17 cellular contexts compared by ENCODE assay signal in genomic region chr17:7184647-7185046, GRCh38. TPM values are rescaled to one million over a fixed set of nuclear protein-coding genes. Genes with fewer than 3 reads are reported as not detected.
DNase-seq lines count a peak whose midpoint lies in the region; ATAC-seq, FAIRE-seq and TF ChIP-seq lines count a peak whose summit lies in the region.
"Had no signal": no experiment of that assay in that cellular context is flagged by ENCODE, and none has a peak within 500 bp of the region (broad histone marks: within the 10 kb centered on the region; RNA-seq: fewer than 3 reads in every experiment).

No MANE protein-coding gene starts in this region.

- H3K4me1 ChIP-seq in HepG2 (ENCODE audit: insufficient read depth, low read length) = peaks cover 68% of the 10 kb centered on the region
- no peaks in the 10 kb centered on the region for H3K4me1 ChIP-seq in neuronal stem cell (ENCODE audit: control insufficient read depth in 2 of 2, insufficient read depth in 1 of 2, low read depth in 1 of 2, low read length in 2 of 2)
- H3K4me1 ChIP-seq: BLaER1 had no signal

- H2BK15ac ChIP-seq in neuronal stem cell (ENCODE audit: low read length) = no peak overlapping the region

- no peak for TF ChIP-seq POLR2A in HepG2 (IDR thresholded peaks at IDR 0.05; ENCODE audit: insufficient read depth in 1 of 2, low read depth in 2 of 2, low read length in 2 of 2)

- no peak overlapping the region for H2AK5ac ChIP-seq in neuronal stem cell (ENCODE audit: low read depth, low read length)

- ATAC-seq in HepG2 (no peak), left lobe of liver (no peak), HG02610 (IDR thresholded peaks at IDR 0.05; ENCODE audit: unreplicated experiment) (no peak)

- H3K9me3 ChIP-seq in HepG2 (ENCODE audit: low read length) (no peaks in the 10 kb centered on the region), neuronal stem cell (replicated peaks in 1 of 2; ENCODE audit: control insufficient read depth in 2 of 2, insufficient read depth in 1 of 2, low read depth in 1 of 2, low read length in 2 of 2) (no peaks in the 10 kb centered on the region)
- H3K9me3 ChIP-seq: BLaER1 had no signal

- FAIRE-seq in HepG2 (lab: Jason Lieb, UNC) = no peak
- FAIRE-seq: GM12892, GM18507 had no signal

- no peaks in the 10 kb centered on the region for H3K4me1 Mint-ChIP-seq in progenitor cell of endocrine pancreas (ENCODE audit: low read depth)

- no peak overlapping the region for H3K14ac ChIP-seq in neuronal stem cell (ENCODE audit: low read length)

- no peak overlapping the region for H2BK120ac ChIP-seq in neuronal stem cell (ENCODE audit: low read depth, low read length)

- no peak overlapping the region for H2BK5ac ChIP-seq in neuronal stem cell (ENCODE audit: low read length)

- no peak overlapping the region for H3K4me3 Mint-ChIP-seq in progenitor cell of endocrine pancreas (ENCODE audit: low read depth)
- H3K4me3 Mint-ChIP-seq: CD14-positive monocyte; CD4-positive, alpha-beta memory T cell; H9 had no signal

- no peak for TF ChIP-seq EP300 in HepG2 (IDR thresholded peaks at IDR 0.05; ENCODE audit: low read depth in 2 of 2, low read length in 2 of 2)
- no peak for TF ChIP-seq EP300 in HepG2 (CRISPR knock-in tag; IDR thresholded peaks at IDR 0.05; ENCODE audit: borderline replicate concordance)

- BruUV-seq in HepG2 (replicated peaks; lab: Mats Ljungman, UMichigan) = no TSS peak

- in situ Hi-C loops in HepG2 (cut with HindIII; ENCODE audit: extremely low pct_ligation_motif_present, low pct_unique_long_range_greater_than_20kb) = no loop called here

- H3K79me1 ChIP-seq in neuronal stem cell (ENCODE audit: low read depth, low read length) = no peaks in the 10 kb centered on the region

- no peak overlapping the region for H3K18ac ChIP-seq in neuronal stem cell (ENCODE audit: low read length)

- H2AFZ ChIP-seq in HepG2 (ENCODE audit: low read length) = no peak overlapping the region
- no peak overlapping the region for H2AFZ ChIP-seq in neuronal stem cell (ENCODE audit: low read length)

- no peaks in the 10 kb centered on the region for H3K27me3 Mint-ChIP-seq in progenitor cell of endocrine pancreas

- no peak overlapping the region for H3K4ac ChIP-seq in neuronal stem cell (ENCODE audit: low read length)

- H3K27me3 ChIP-seq in HepG2 (ENCODE audit: control insufficient read depth in 1 of 2, insufficient read depth in 2 of 2, low read length in 2 of 2) = no peaks in the 10 kb centered on the region
- no peaks in the 10 kb centered on the region for H3K27me3 ChIP-seq in neuronal stem cell (ENCODE audit: control insufficient read depth in 3 of 3, insufficient read depth in 3 of 3, low read depth in 1 of 3, low read length in 3 of 3)
- H3K27me3 ChIP-seq: BLaER1 had no signal

- TF ChIP-seq CTCF in VCaP (conservative IDR thresholded peaks at IDR 0.05) = no peak
- TF ChIP-seq CTCF in HepG2 (CRISPR knock-in tag; IDR thresholded peaks at IDR 0.05) = no peak
- no peak for TF ChIP-seq CTCF in progenitor cell of endocrine pancreas (IDR thresholded peaks at IDR 0.05; ENCODE audit: unreplicated experiment)

- peak overlapping the region; percentile 73 for H3K27ac Mint-ChIP-seq in progenitor cell of endocrine pancreas

- H3K36me3 ChIP-seq in HepG2 (replicated peaks in 1 of 2; ENCODE audit: control insufficient read depth in 1 of 2, insufficient read depth in 2 of 2, low read length in 2 of 2) (no peaks in the 10 kb centered on the region), neuronal stem cell (replicated peaks in 1 of 2; ENCODE audit: control insufficient read depth in 2 of 2, insufficient read depth in 2 of 2, low read length in 2 of 2) (peaks cover 5 to 23% of the 10 kb centered on the region in 2 donors)

- CTCF ChIA-PET in HepG2 (lab: Yijun Ruan, JAX; ENCODE audit: low intra/inter-chr PET ratio, low total read pairs) = no interaction called here

- H2BK12ac ChIP-seq in neuronal stem cell (ENCODE audit: low read length) = no peak overlapping the region

- DNase-seq in activated effector memory CD4-positive, alpha-beta T cell treated with anti-CD3 and anti-CD28 coated beads, Interleukin-2, amount 50 U/mL, for 16 hours = peak; percentile 54
- no peak for DNase-seq in activated effector memory CD4-positive, alpha-beta T cell treated with Interleukin-2 at 50 U/mL for 16 hours
- DNase-seq in HepG2 (ENCODE audit: low spot score) (no peak), progenitor cell of endocrine pancreas (ENCODE audit: low spot score, unreplicated experiment) (no peak), neuronal stem cell (ENCODE audit: low spot score) (no peak), left lobe of liver (ENCODE audit: low spot score) (no peak)
- DNase-seq: CD4-positive, alpha-beta memory T cell; GOT3; H9 had no signal

- no peak overlapping the region for H4K8ac ChIP-seq in neuronal stem cell (ENCODE audit: low read depth, low read length)

- no peak overlapping the region for H4K91ac ChIP-seq in neuronal stem cell (ENCODE audit: low read depth, low read length, poor library complexity)

- H3K4me3 ChIP-seq in HepG2 (replicated peaks in 1 of 3; ENCODE audit: insufficient read depth in 1 of 3, low read depth in 2 of 3, low read length in 3 of 3) (peak overlapping the region in 2 of 3 experiments; percentile 14 to 64; a peak in 3 of 6 replicates), neuronal stem cell (ENCODE audit: low read length in 2 of 2) (no peak overlapping the region)
- H3K4me3 ChIP-seq: BLaER1 had no signal

- peak overlapping the region; percentile 34; the same call in 1 of the 2 replicates for H3K27ac ChIP-seq in VCaP
- peak overlapping the region; percentile 60 for H3K27ac ChIP-seq in HepG2 (ENCODE audit: extremely low read length, insufficient read depth, low read length)
- no peak overlapping the region for H3K27ac ChIP-seq in neuronal stem cell (replicated peaks; ENCODE audit: low read length)
- H3K27ac ChIP-seq: 22Rv1, BLaER1 had no signal

- no peak overlapping the region for H3K9ac ChIP-seq in HepG2 (ENCODE audit: insufficient read depth, low read depth, low read length)
- no peak overlapping the region for H3K9ac ChIP-seq in neuronal stem cell (ENCODE audit: low read depth, low read length, poor library complexity)
- H3K9ac ChIP-seq: BLaER1 had no signal

- 39% methylated on average over 5 of the region's 6 CpGs for WGBS in HepG2 (ENCODE audit: low lambda C conversion rate)
- WGBS in neuronal stem cell (ENCODE audit: extremely low coverage in 2 of 2, insufficient read length in 2 of 2, insufficient replicate concordance in 1 of 2), 2 donors = no CpG with 5 or more reads among the region's 6 CpGs

- no peak for TF ChIP-seq RAD21 in HepG2 (CRISPR knock-in tag; IDR thresholded peaks at IDR 0.05)

- no peaks in the 10 kb centered on the region for H4K20me1 ChIP-seq in HepG2 (ENCODE audit: insufficient read depth, low read length)
- H4K20me1 ChIP-seq: BLaER1 had no signal

- intact Hi-C loops in HepG2 (cut with micrococcal nuclease; ENCODE audit: unreplicated experiment) = no loop called here

- no peaks in the 10 kb centered on the region for H3K79me2 ChIP-seq in HepG2 (ENCODE audit: insufficient read depth, low read length)

- H3K4me2 ChIP-seq in HepG2 (ENCODE audit: low read depth, low read length) = peak overlapping the region; percentile 75
- no peak overlapping the region for H3K4me2 ChIP-seq in neuronal stem cell (ENCODE audit: insufficient read depth, low read length, poor library complexity, severe bottlenecking)
- H3K4me2 ChIP-seq: BLaER1 had no signal

- no peaks in the 10 kb centered on the region for H3K9me3 Mint-ChIP-seq in progenitor cell of endocrine pancreas (ENCODE audit: low read depth)
- H3K9me3 Mint-ChIP-seq: CD4-positive, alpha-beta memory T cell; H9 had no signal

- H3K36me3 Mint-ChIP-seq in progenitor cell of endocrine pancreas (ENCODE audit: insufficient read depth) = peaks cover 3% of the 10 kb centered on the region
- H3K36me3 Mint-ChIP-seq: CD4-positive, alpha-beta memory T cell had no signal

- no peak overlapping the region for H3K23ac ChIP-seq in neuronal stem cell (ENCODE audit: low read depth, low read length, poor library complexity)

- POLR2A ChIA-PET in HepG2 (lab: Yijun Ruan, JAX) = interaction anchor here (0.8 to 4.0 kb wide), 16 partner anchors 9 to 989 kb away, joined by 3 to 24 read pairs (median 5); partner anchors contain the start of genes ACADVL, ASGR2, DLG4 and GABARAP

RNA-seq across cellular contexts. Expression of gene ASGR1, which starts 5.5 kb away (rescaled TPM):
- total RNA-seq in HepG2 (2016; rRNA removed; fragmentation: Illumina TruSeq; extraction: Trizol) = 156 and 353 TPM in 2 replicates
- total RNA-seq in HepG2 (2016; cell fraction: cytosol; rRNA removed; fragmentation: Illumina TruSeq; extraction: Trizol; ENCODE audit: low read depth) = 114 and 140 TPM in 2 replicates
- 143 and 370 TPM in 2 replicates for total RNA-seq in HepG2 (2016; cell fraction: insoluble cytoplasmic fraction; rRNA removed; fragmentation: Illumina TruSeq; extraction: Trizol)
- 141 and 170 TPM in 2 replicates for total RNA-seq in HepG2 (2016; cell fraction: membrane; rRNA removed; fragmentation: Illumina TruSeq; extraction: Trizol)
- 259 and 311 TPM in 2 replicates for total RNA-seq in HepG2 (2016; cell fraction: nucleus; rRNA removed; fragmentation: Illumina TruSeq; extraction: Trizol)
- polyA plus RNA-seq in HepG2 (2011; rRNA removed) = 796 and 885 TPM in 2 replicates
- polyA plus RNA-seq in HepG2 (2011; cell fraction: cytosol; rRNA removed) = 756 and 1,094 TPM in 2 replicates
- 1,952 and 2,162 TPM in 2 replicates for polyA plus RNA-seq in HepG2 (2011; cell fraction: nucleus; rRNA removed)
- 455 and 483 TPM in 2 replicates for polyA plus RNA-seq in HepG2 (2012)
- 105 and 129 TPM in 2 replicates for polyA plus RNA-seq in HepG2 (2016; cell fraction: cytosol; fragmentation: Illumina TruSeq; extraction: Trizol; ENCODE audit: low read depth)
- 167 and 180 TPM in 2 replicates for polyA plus RNA-seq in HepG2 (2016; cell fraction: insoluble cytoplasmic fraction; fragmentation: Illumina TruSeq; extraction: Trizol; ENCODE audit: low read depth)
- 121 and 143 TPM in 2 replicates for polyA plus RNA-seq in HepG2 (2016; cell fraction: membrane; fragmentation: Illumina TruSeq; extraction: Trizol; ENCODE audit: low read depth)
- polyA plus RNA-seq in HepG2 (2016; cell fraction: nucleus; fragmentation: Illumina TruSeq; extraction: Trizol; ENCODE audit: insufficient read depth, low read depth) = 760 and 778 TPM in 2 replicates
- 0.19 and 386 TPM in 2 replicates for polyA minus RNA-seq in HepG2 (2011; rRNA and poly(A)+ RNA removed; ENCODE audit: low replicate concordance)
- polyA minus RNA-seq in HepG2 (2011; cell fraction: cytosol; rRNA and poly(A)+ RNA removed) = 254 and 269 TPM in 2 replicates
- polyA minus RNA-seq in HepG2 (2011; cell fraction: nucleus; rRNA and poly(A)+ RNA removed) = 141 and 153 TPM in 2 replicates
- 10.6 and 11.1 TPM in 2 replicates for total RNA-seq in progenitor cell of endocrine pancreas
- 9.1 TPM for polyA plus RNA-seq in neuronal stem cell (2013, experiment 1 of 2)
- polyA plus RNA-seq in neuronal stem cell (2013, experiment 2 of 2) = 9.6 TPM
- 526 TPM for total RNA-seq in left lobe of liver
- total RNA-seq: CD4-positive, alpha-beta memory T cell; HT-29 had no signal
- polyA plus RNA-seq: CD4-positive, alpha-beta memory T cell had no signal

RNA-seq across cellular contexts. Expression of gene DLG4, which starts 35.0 kb away (rescaled TPM):
- total RNA-seq in HepG2 (2016; rRNA removed; fragmentation: Illumina TruSeq; extraction: Trizol) (0.25 and 0.71 TPM in 2 replicates), progenitor cell of endocrine pancreas (46.3 and 48.6 TPM in 2 replicates), left lobe of liver (5.5 TPM)
- total RNA-seq in HepG2 (2016; cell fraction: cytosol; rRNA removed; fragmentation: Illumina TruSeq; extraction: Trizol; ENCODE audit: low read depth) = under 0.01 TPM in 1 of 2 replicates, not detected in the other
- total RNA-seq in HepG2 (2016; cell fraction: insoluble cytoplasmic fraction; rRNA removed; fragmentation: Illumina TruSeq; extraction: Trizol) = 0.40 and 0.69 TPM in 2 replicates
- total RNA-seq in HepG2 (2016; cell fraction: membrane; rRNA removed; fragmentation: Illumina TruSeq; extraction: Trizol) = 0.40 and 0.52 TPM in 2 replicates
- 1.3 and 1.6 TPM in 2 replicates for total RNA-seq in HepG2 (2016; cell fraction: nucleus; rRNA removed; fragmentation: Illumina TruSeq; extraction: Trizol)
- 3.9 and 4.3 TPM in 2 replicates for polyA plus RNA-seq in HepG2 (2011; rRNA removed)
- 1.1 and 2.0 TPM in 2 replicates for polyA plus RNA-seq in HepG2 (2011; cell fraction: cytosol; rRNA removed)
- 22.1 and 26.3 TPM in 2 replicates for polyA plus RNA-seq in HepG2 (2011; cell fraction: nucleus; rRNA removed)
- 3.7 and 4.4 TPM in 2 replicates for polyA plus RNA-seq in HepG2 (2012)
- polyA plus RNA-seq in HepG2 (2016; cell fraction: cytosol; fragmentation: Illumina TruSeq; extraction: Trizol; ENCODE audit: low read depth) = 0.18 and 0.33 TPM in 2 replicates
- polyA plus RNA-seq in HepG2 (2016; cell fraction: insoluble cytoplasmic fraction; fragmentation: Illumina TruSeq; extraction: Trizol; ENCODE audit: low read depth) = 0.32 and 0.49 TPM in 2 replicates
- polyA plus RNA-seq in HepG2 (2016; cell fraction: membrane; fragmentation: Illumina TruSeq; extraction: Trizol; ENCODE audit: low read depth) = 0.53 and 0.70 TPM in 2 replicates
- polyA plus RNA-seq in HepG2 (2016; cell fraction: nucleus; fragmentation: Illumina TruSeq; extraction: Trizol; ENCODE audit: insufficient read depth, low read depth) = 2.4 and 4.5 TPM in 2 replicates
- polyA minus RNA-seq in HepG2 (2011; rRNA and poly(A)+ RNA removed; ENCODE audit: low replicate concordance) = 3.3 and 3.4 TPM in 2 replicates
- polyA minus RNA-seq in HepG2 (2011; cell fraction: cytosol; rRNA and poly(A)+ RNA removed) = 2.1 and 2.4 TPM in 2 replicates
- polyA minus RNA-seq in HepG2 (2011; cell fraction: nucleus; rRNA and poly(A)+ RNA removed) = 4.0 and 4.2 TPM in 2 replicates
- 52.7 TPM for polyA plus RNA-seq in neuronal stem cell (2013, experiment 1 of 2)
- 51.9 TPM for polyA plus RNA-seq in neuronal stem cell (2013, experiment 2 of 2)

RNA-seq across cellular contexts. Expression of gene ACADVL, which starts 35.1 kb away (rescaled TPM):
- total RNA-seq in HepG2 (2016; rRNA removed; fragmentation: Illumina TruSeq; extraction: Trizol) = 106 and 219 TPM in 2 replicates
- total RNA-seq in HepG2 (2016; cell fraction: cytosol; rRNA removed; fragmentation: Illumina TruSeq; extraction: Trizol; ENCODE audit: low read depth) = 29.7 and 32.3 TPM in 2 replicates
- 112 and 237 TPM in 2 replicates for total RNA-seq in HepG2 (2016; cell fraction: insoluble cytoplasmic fraction; rRNA removed; fragmentation: Illumina TruSeq; extraction: Trizol)
- 44.6 and 53.4 TPM in 2 replicates for total RNA-seq in HepG2 (2016; cell fraction: membrane; rRNA removed; fragmentation: Illumina TruSeq; extraction: Trizol)
- total RNA-seq in HepG2 (2016; cell fraction: nucleus; rRNA removed; fragmentation: Illumina TruSeq; extraction: Trizol) = 207 and 230 TPM in 2 replicates
- polyA plus RNA-seq in HepG2 (2011; rRNA removed) = 412 and 521 TPM in 2 replicates
- polyA plus RNA-seq in HepG2 (2011; cell fraction: cytosol; rRNA removed) = 135 and 196 TPM in 2 replicates
- polyA plus RNA-seq in HepG2 (2011; cell fraction: nucleus; rRNA removed) = 5,199 and 5,548 TPM in 2 replicates
- 315 and 441 TPM in 2 replicates for polyA plus RNA-seq in HepG2 (2012)
- polyA plus RNA-seq in HepG2 (2016; cell fraction: cytosol; fragmentation: Illumina TruSeq; extraction: Trizol; ENCODE audit: low read depth) = 17.9 and 19.9 TPM in 2 replicates
- polyA plus RNA-seq in HepG2 (2016; cell fraction: insoluble cytoplasmic fraction; fragmentation: Illumina TruSeq; extraction: Trizol; ENCODE audit: low read depth) = 93.8 and 107 TPM in 2 replicates
- 31.9 and 34.8 TPM in 2 replicates for polyA plus RNA-seq in HepG2 (2016; cell fraction: membrane; fragmentation: Illumina TruSeq; extraction: Trizol; ENCODE audit: low read depth)
- 578 and 583 TPM in 2 replicates for polyA plus RNA-seq in HepG2 (2016; cell fraction: nucleus; fragmentation: Illumina TruSeq; extraction: Trizol; ENCODE audit: insufficient read depth, low read depth)
- 253 and 530 TPM in 2 replicates for polyA minus RNA-seq in HepG2 (2011; rRNA and poly(A)+ RNA removed; ENCODE audit: low replicate concordance)
- polyA minus RNA-seq in HepG2 (2011; cell fraction: cytosol; rRNA and poly(A)+ RNA removed) = 79.8 and 87.7 TPM in 2 replicates
- polyA minus RNA-seq in HepG2 (2011; cell fraction: nucleus; rRNA and poly(A)+ RNA removed) = 354 and 373 TPM in 2 replicates
- total RNA-seq in progenitor cell of endocrine pancreas = 653 and 693 TPM in 2 replicates
- 270 TPM for polyA plus RNA-seq in neuronal stem cell (2013, experiment 1 of 2)
- polyA plus RNA-seq in neuronal stem cell (2013, experiment 2 of 2) = 258 TPM
- 1,044 TPM for total RNA-seq in left lobe of liver

RNA-seq across cellular contexts. Expression of gene DVL2, which starts 49.7 kb away (rescaled TPM):
- total RNA-seq in HepG2 (2016; rRNA removed; fragmentation: Illumina TruSeq; extraction: Trizol) (27.2 and 38.2 TPM in 2 replicates), progenitor cell of endocrine pancreas (104 TPM in 2 replicates), left lobe of liver (10.0 TPM)
- 37.2 and 38.8 TPM in 2 replicates for total RNA-seq in HepG2 (2016; cell fraction: cytosol; rRNA removed; fragmentation: Illumina TruSeq; extraction: Trizol; ENCODE audit: low read depth)
- 22.7 and 41.3 TPM in 2 replicates for total RNA-seq in HepG2 (2016; cell fraction: insoluble cytoplasmic fraction; rRNA removed; fragmentation: Illumina TruSeq; extraction: Trizol)
- total RNA-seq in HepG2 (2016; cell fraction: membrane; rRNA removed; fragmentation: Illumina TruSeq; extraction: Trizol) = 32.1 and 32.7 TPM in 2 replicates
- total RNA-seq in HepG2 (2016; cell fraction: nucleus; rRNA removed; fragmentation: Illumina TruSeq; extraction: Trizol) = 38.1 and 39.7 TPM in 2 replicates
- polyA plus RNA-seq in HepG2 (2011; rRNA removed) = 5.7 and 7.0 TPM in 2 replicates
- polyA plus RNA-seq in HepG2 (2011; cell fraction: cytosol; rRNA removed) = 4.7 and 6.4 TPM in 2 replicates
- 29.2 and 36.2 TPM in 2 replicates for polyA plus RNA-seq in HepG2 (2011; cell fraction: nucleus; rRNA removed)
- polyA plus RNA-seq in HepG2 (2012) = 20.0 and 24.6 TPM in 2 replicates
- polyA plus RNA-seq in HepG2 (2016; cell fraction: cytosol; fragmentation: Illumina TruSeq; extraction: Trizol; ENCODE audit: low read depth) = 11.1 and 12.5 TPM in 2 replicates
- 22.5 and 26.2 TPM in 2 replicates for polyA plus RNA-seq in HepG2 (2016; cell fraction: insoluble cytoplasmic fraction; fragmentation: Illumina TruSeq; extraction: Trizol; ENCODE audit: low read depth)
- polyA plus RNA-seq in HepG2 (2016; cell fraction: membrane; fragmentation: Illumina TruSeq; extraction: Trizol; ENCODE audit: low read depth) = 18.3 and 21.6 TPM in 2 replicates
- polyA plus RNA-seq in HepG2 (2016; cell fraction: nucleus; fragmentation: Illumina TruSeq; extraction: Trizol; ENCODE audit: insufficient read depth, low read depth) = 51.6 and 51.8 TPM in 2 replicates
- 35.3 and 40.5 TPM in 2 replicates for polyA minus RNA-seq in HepG2 (2011; rRNA and poly(A)+ RNA removed; ENCODE audit: low replicate concordance)
- 10.3 and 10.8 TPM in 2 replicates for polyA minus RNA-seq in HepG2 (2011; cell fraction: cytosol; rRNA and poly(A)+ RNA removed)
- 33.6 and 37.0 TPM in 2 replicates for polyA minus RNA-seq in HepG2 (2011; cell fraction: nucleus; rRNA and poly(A)+ RNA removed)
- 50.9 TPM for polyA plus RNA-seq in neuronal stem cell (2013, experiment 1 of 2)
- polyA plus RNA-seq in neuronal stem cell (2013, experiment 2 of 2) = 48.6 TPM

RNA-seq across cellular contexts. Expression of gene PHF23, which starts 54.6 kb away (rescaled TPM):
- total RNA-seq in HepG2 (2016; rRNA removed; fragmentation: Illumina TruSeq; extraction: Trizol) (33.2 and 37.5 TPM in 2 replicates), progenitor cell of endocrine pancreas (66.9 and 73.7 TPM in 2 replicates), left lobe of liver (16.5 TPM)
- total RNA-seq in HepG2 (2016; cell fraction: cytosol; rRNA removed; fragmentation: Illumina TruSeq; extraction: Trizol; ENCODE audit: low read depth) = 10.5 and 10.6 TPM in 2 replicates
- total RNA-seq in HepG2 (2016; cell fraction: insoluble cytoplasmic fraction; rRNA removed; fragmentation: Illumina TruSeq; extraction: Trizol) = 33.3 and 34.6 TPM in 2 replicates
- 23.7 and 24.5 TPM in 2 replicates for total RNA-seq in HepG2 (2016; cell fraction: membrane; rRNA removed; fragmentation: Illumina TruSeq; extraction: Trizol)
- total RNA-seq in HepG2 (2016; cell fraction: nucleus; rRNA removed; fragmentation: Illumina TruSeq; extraction: Trizol) = 13.4 and 18.2 TPM in 2 replicates
- 27.6 and 30.9 TPM in 2 replicates for polyA plus RNA-seq in HepG2 (2011; rRNA removed)
- polyA plus RNA-seq in HepG2 (2011; cell fraction: cytosol; rRNA removed) = 19.6 and 22.8 TPM in 2 replicates
- polyA plus RNA-seq in HepG2 (2011; cell fraction: nucleus; rRNA removed) = 13.4 and 14.0 TPM in 2 replicates
- polyA plus RNA-seq in HepG2 (2012) = 18.6 and 20.8 TPM in 2 replicates
- polyA plus RNA-seq in HepG2 (2016; cell fraction: cytosol; fragmentation: Illumina TruSeq; extraction: Trizol; ENCODE audit: low read depth) = 5.8 and 6.4 TPM in 2 replicates
- polyA plus RNA-seq in HepG2 (2016; cell fraction: insoluble cytoplasmic fraction; fragmentation: Illumina TruSeq; extraction: Trizol; ENCODE audit: low read depth) = 41.4 and 41.6 TPM in 2 replicates
- 11.9 and 12.0 TPM in 2 replicates for polyA plus RNA-seq in HepG2 (2016; cell fraction: membrane; fragmentation: Illumina TruSeq; extraction: Trizol; ENCODE audit: low read depth)
- polyA plus RNA-seq in HepG2 (2016; cell fraction: nucleus; fragmentation: Illumina TruSeq; extraction: Trizol; ENCODE audit: insufficient read depth, low read depth) = 31.1 and 36.5 TPM in 2 replicates
- 20.5 and 70.5 TPM in 2 replicates for polyA minus RNA-seq in HepG2 (2011; rRNA and poly(A)+ RNA removed; ENCODE audit: low replicate concordance)
- 13.2 and 14.7 TPM in 2 replicates for polyA minus RNA-seq in HepG2 (2011; cell fraction: cytosol; rRNA and poly(A)+ RNA removed)
- 9.0 and 11.4 TPM in 2 replicates for polyA minus RNA-seq in HepG2 (2011; cell fraction: nucleus; rRNA and poly(A)+ RNA removed)
- 84.8 TPM for polyA plus RNA-seq in neuronal stem cell (2013, experiment 1 of 2)
- 83.7 TPM for polyA plus RNA-seq in neuronal stem cell (2013, experiment 2 of 2)

Comparison
In these comparisons a context has a peak if more than half of its experiments do, and no peak if none do; other contexts are left out.
1. H3K4me3 ChIP-seq: peak in HepG2 (2 of 3); none in neuronal stem cell (0 of 2).